In genomic region chr22:38964989-38965388, GRCh38 we compare ENCODE assay signal across 23 cellular contexts. TPM values are rescaled to one million over a fixed set of nuclear protein-coding genes. Genes with fewer than 3 reads are reported as not detected.
"Had no signal": no experiment of that assay in that cellular context is flagged by ENCODE, and none has a peak within 500 bp of the region (broad histone marks: within the 10 kb centered on the region; RNA-seq: fewer than 3 reads in every experiment).

No MANE protein-coding gene starts in this region.

- FAIRE-seq: colon, endometrium, islet of Langerhans, TTC549 had no signal

- H3K4me3 ChIP-seq: body of pancreas, lung, sigmoid colon, tibial nerve had no signal

- DNase-seq: activated CD4-positive, alpha-beta T cell treated with anti-CD3 and anti-CD28 coated beads for 36 hours; activated CD4-positive, alpha-beta T cell treated with anti-CD3 and anti-CD28 coated beads, Interleukin-2, amount 50 U/mL, for 48 hours; activated naive CD8-positive, alpha-beta T cell treated with anti-CD3 and anti-CD28 coated beads, Interleukin-2, amount 10 ng/mL, durations not matched to agents 7 days and 5 days; activated T-cell treated with anti-CD3 and anti-CD28 coated beads for 4 hours; amygdala; body of pancreas; caudate nucleus; glutamatergic neuron; hippocampal formation; occipital lobe; sigmoid colon; stimulated activated CD4-positive, alpha-beta T cell treated with anti-CD3 and anti-CD28 coated beads, Interleukin-1b, Interleukin-23, amount 100 ng/mL, for 48 hours; stimulated activated CD8-positive, alpha-beta memory T cell treated with anti-CD3 and anti-CD28 coated beads, Interleukin-4, amount 100 ng/mL, for 48 hours; stimulated activated naive CD4-positive, alpha-beta T cell had no signal

- H3K4me1 ChIP-seq: sigmoid colon, tibial nerve had no signal

- H3K27me3 ChIP-seq: body of pancreas, sigmoid colon, tibial nerve had no signal

- ATAC-seq: activated CD4-positive, alpha-beta T cell treated with anti-CD3 and anti-CD28 coated beads for 36 hours; body of pancreas had no signal

- H3K36me3 ChIP-seq: sigmoid colon, tibial nerve had no signal

- H3K9me3 ChIP-seq: body of pancreas, sigmoid colon, tibial nerve had no signal

- H3K27ac ChIP-seq: sigmoid colon, tibial nerve had no signal

RNA-seq across cellular contexts. Expression of gene APOBEC3A, which starts 7.6 kb away (rescaled TPM):
- total RNA-seq: activated CD4-positive, alpha-beta T cell treated with anti-CD3 and anti-CD28 coated beads for 36 hours; activated naive CD8-positive, alpha-beta T cell treated with anti-CD3 and anti-CD28 coated beads, Interleukin-2, amount 10 ng/mL, durations not matched to agents 7 days and 5 days; activated T-helper 1 cell treated with anti-CD3 and anti-CD28 coated beads, Interleukin-12 subunit alpha, Interleukin-12 subunit beta, Interleukin-2, Interleukin-4 antibody, amounts not matched to agents 30 ng/mL and 10 ng/mL and 1 ng/mL, durations not matched to agents 14 hours and 24 hours and 36 hours; body of pancreas; mesothelial cell of epicardium; occipital lobe; renal cortical epithelial cell had no signal

RNA-seq across cellular contexts. Expression of gene APOBEC3B, which starts 17.2 kb away (rescaled TPM):
- total RNA-seq: occipital lobe had no signal

RNA-seq across cellular contexts. Expression of gene APOBEC3D, which starts 55.9 kb away (rescaled TPM):
- total RNA-seq: body of pancreas had no signal
